ENCODE assay signal across 8 cellular contexts in genomic region chr20:38997622-38998021, GRCh38. TPM values are rescaled to one million over a fixed set of nuclear protein-coding genes. Genes with fewer than 3 reads are reported as not detected.
A peak's percentile ranks its signal among the peaks of the same experiment; 100 is the strongest.
DNase-seq lines count a peak whose midpoint lies in the region; ATAC-seq and TF ChIP-seq lines count a peak whose summit lies in the region.

No MANE protein-coding gene starts in this region.

- H3K27me3 Mint-ChIP-seq in type B pancreatic cell, result no peaks in the 10 kb centered on the region

- TF ChIP-seq CTCF in type B pancreatic cell (conservative IDR thresholded peaks at IDR 0.05) (no peak), osteoblast (IDR thresholded peaks at IDR 0.05; ENCODE audit: extremely low read depth, low read depth, low read length) (no peak)

- H3K36me3 Mint-ChIP-seq in type B pancreatic cell, result peaks cover 34% of the 10 kb centered on the region

- H3K4me2 ChIP-seq in osteoblast (ENCODE audit: insufficient read depth, low read length), result no peak overlapping the region

- peaks cover 14% of the 10 kb centered on the region for H3K36me3 ChIP-seq in osteoblast (ENCODE audit: insufficient read depth, low read length)

- H3K4me1 ChIP-seq in osteoblast (ENCODE audit: insufficient read depth, low read length), result no peaks in the 10 kb centered on the region

- peak; percentile 34 for DNase-seq in activated CD4-positive, CD25-positive, alpha-beta regulatory T cell treated with anti-CD3 and anti-CD28 coated beads, Interleukin-2, amount 50 U/mL, for 72 hours
- peak; percentile 52 for DNase-seq in stimulated activated CD4-positive, alpha-beta T cell treated with anti-CD3 and anti-CD28 coated beads, Interleukin-12 subunit alpha, Interleukin-12 subunit beta, amount 100 ng/mL, for 4 hours
- DNase-seq in type B pancreatic cell (ENCODE audit: extremely low spot score, unreplicated experiment) (no peak), glomerular visceral epithelial cell (ENCODE audit: extremely low spot score) (no peak), osteoblast (ENCODE audit: insufficient read length, low spot score, missing footprints) (no peak), NCI-H2029 treated with DMSO at 0.1 percent for 48 hours (lab: John Stamatoyannopoulos, UW) (no peak)

- no peaks in the 10 kb centered on the region for H3K79me2 ChIP-seq in osteoblast (ENCODE audit: insufficient read depth, low read length)

- H3K4me3 ChIP-seq in osteoblast (ENCODE audit: insufficient read depth, low read length), result no peak overlapping the region

- no peak overlapping the region for H2AFZ ChIP-seq in osteoblast (ENCODE audit: low read length)

- H3K9me3 ChIP-seq in osteoblast (ENCODE audit: low read depth, low read length), result no peaks in the 10 kb centered on the region

- H3K27ac Mint-ChIP-seq in type B pancreatic cell, result no peak overlapping the region

- no peak overlapping the region for H3K4me3 Mint-ChIP-seq in type B pancreatic cell

- no peaks in the 10 kb centered on the region for H3K27me3 ChIP-seq in osteoblast (ENCODE audit: insufficient read depth, low read length)

- no peak overlapping the region for H3K27ac ChIP-seq in osteoblast (ENCODE audit: low read depth, low read length)

- ATAC-seq in GM18873 (IDR thresholded peaks at IDR 0.05; ENCODE audit: low FRiP score, unreplicated experiment) (peak; percentile 73), HG03025 (IDR thresholded peaks at IDR 0.05; ENCODE audit: low FRiP score, unreplicated experiment) (peak; percentile 71)

- H3K4me1 Mint-ChIP-seq in type B pancreatic cell (ENCODE audit: unreplicated experiment), result no peaks in the 10 kb centered on the region

- no peaks in the 10 kb centered on the region for H4K20me1 ChIP-seq in osteoblast (ENCODE audit: insufficient read depth, low read length)

- H3K9me3 Mint-ChIP-seq in type B pancreatic cell, result no peaks in the 10 kb centered on the region

RNA-seq across cellular contexts. Expression of gene DHX35, which starts 35.5 kb away (rescaled TPM):
- total RNA-seq in type B pancreatic cell (ENCODE audit: low replicate concordance) (7.1 and 14.0 TPM in 2 replicates), osteoblast (9.7 and 10.5 TPM in 2 replicates)

Comparison
In these comparisons a context has a peak if more than half of its experiments do, and no peak if none do; other contexts are left out.
1. DNase-seq: peak in activated CD4-positive, CD25-positive, alpha-beta regulatory T cell treated with anti-CD3 and anti-CD28 coated beads, Interleukin-2, amount 50 U/mL, for 72 hours (single experiment) and stimulated activated CD4-positive, alpha-beta T cell treated with anti-CD3 and anti-CD28 coated beads, Interleukin-12 subunit alpha, Interleukin-12 subunit beta, amount 100 ng/mL, for 4 hours (single experiment); none in type B pancreatic cell (single experiment), glomerular visceral epithelial cell (single experiment), osteoblast (single experiment) and NCI-H2029 treated with DMSO at 0.1 percent for 48 hours (single experiment).